In the genomic region with DNA sequence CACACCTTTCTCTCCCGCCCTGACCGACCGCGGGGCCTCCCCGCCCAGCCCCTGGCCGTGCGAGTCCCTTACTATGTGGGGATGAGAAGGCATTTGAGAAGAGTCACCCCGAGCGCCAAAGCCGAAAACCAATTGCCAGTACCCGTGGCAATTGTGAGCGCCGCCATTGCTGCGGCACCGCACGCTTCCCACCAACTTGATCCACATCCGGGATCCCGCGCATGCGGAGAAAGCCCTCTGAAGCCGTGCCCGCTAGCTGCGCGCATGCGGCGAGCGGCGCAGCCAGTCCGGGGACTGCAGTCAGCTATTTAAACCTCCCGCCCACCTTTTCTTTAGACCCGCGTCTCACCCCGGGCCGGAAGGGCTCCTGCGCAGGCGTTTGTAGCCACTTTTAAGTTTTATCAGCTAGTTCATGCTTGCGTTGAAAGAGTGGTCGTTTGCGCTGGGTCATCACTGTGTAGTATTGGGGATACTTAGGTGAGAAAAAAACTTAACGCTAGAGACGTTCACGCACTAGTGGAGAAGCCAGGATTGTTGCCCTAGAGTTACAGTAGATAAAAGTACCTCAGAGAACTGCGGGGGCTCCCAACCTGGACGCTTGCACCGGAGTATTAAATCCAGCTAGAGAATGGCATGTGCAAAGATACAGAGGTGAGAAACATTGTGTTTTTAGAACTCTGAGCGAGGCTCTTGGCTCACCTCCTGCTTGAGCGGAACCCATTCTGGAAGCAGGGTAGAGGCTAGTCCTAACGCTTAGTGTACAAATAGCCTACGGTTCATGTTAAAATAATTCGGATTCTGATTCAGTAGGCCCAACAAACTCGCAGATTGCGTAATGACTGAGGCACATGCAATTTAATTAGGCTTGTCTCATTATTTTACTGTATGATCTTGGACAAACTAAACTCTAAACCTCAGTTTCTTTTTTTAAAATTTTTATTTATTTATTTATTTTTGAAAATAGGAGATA, we compare ENCODE assay signal across 8 cellular contexts. TPM values are rescaled to one million over a fixed set of nuclear protein-coding genes. Genes with fewer than 3 reads are reported as not detected.
A peak's percentile ranks its signal among the peaks of the same experiment; 100 is the strongest.
DNase-seq lines count a peak whose midpoint lies in the region; ATAC-seq and TF ChIP-seq lines count a peak whose summit lies in the region.

Gene ALG8 (minus strand): TSS at position 205 of the 970 bp plus-strand sequence. CDS start 38 bp downstream, at position 167.

- H3K27ac ChIP-seq in coronary artery = peak within 1 kb of the TSS in 1 of 2 donors; percentile 51

- peaks cover 1% of the 10 kb centered on the region for H3K9me3 Mint-ChIP-seq in activated CD4-positive, alpha-beta T cell treated with anti-CD3 and anti-CD28 coated beads, Interleukin-2, amount 10 ng/mL, durations not matched to agents 24 days and 14 days

- TF ChIP-seq CTCF in BE2C (IDR thresholded peaks at IDR 0.05; ENCODE audit: low read depth, low read length) = no peak
- TF ChIP-seq CTCF in coronary artery (IDR thresholded peaks at IDR 0.05) = no peak

- peak within 1 kb of the TSS; percentile 95 for H3K27ac Mint-ChIP-seq in activated CD4-positive, alpha-beta T cell treated with anti-CD3 and anti-CD28 coated beads, Interleukin-2, amount 10 ng/mL, durations not matched to agents 24 days and 14 days

- intact Hi-C loops in activated CD4-positive, alpha-beta T cell treated with anti-CD3 and anti-CD28 coated beads, Interleukin-2, amount 10 ng/mL, durations not matched to agents 24 days and 14 days (cut with micrococcal nuclease) = loop anchor here (1.0 to 5.0 kb wide), 7 partner anchors 47 to 425 kb away; partner anchors contain the start of genes GAB2, KCTD21, NDUFC2 and RSF1

- DNase-seq in BE2C (peak; percentile 96), GM19240 (ENCODE audit: insufficient read length, low spot score) (peak; percentile 97), NCI-H526 (lab: John Stamatoyannopoulos, UW) (peak; percentile 92 to 98), coronary artery (ENCODE audit: low spot score) (peak; percentile 93), left kidney (ENCODE audit: low read depth, low spot score) (peak; percentile 98)
- peak; percentile 99 for DNase-seq in activated CD4-positive, alpha-beta T cell treated with anti-CD3 and anti-CD28 coated beads, Interleukin-2, amount 10 ng/mL, durations not matched to agents 24 days and 14 days
- DNase-seq in stimulated activated CD4-positive, alpha-beta T cell treated with anti-CD3 and anti-CD28 coated beads, Interleukin-2, amount 100 ng/mL, for 24 hours = peak; percentile 97 to 98

- H3K9me3 ChIP-seq in BE2C = no peaks in the 10 kb centered on the region

- peak within 1 kb of the TSS; percentile 86 for H3K4me3 Mint-ChIP-seq in activated CD4-positive, alpha-beta T cell treated with anti-CD3 and anti-CD28 coated beads, Interleukin-2, amount 10 ng/mL, durations not matched to agents 24 days and 14 days

- H3K4me1 ChIP-seq in BE2C = peaks cover 2% of the 10 kb centered on the region; the same call in 1 of the 2 replicates

- H3K36me3 ChIP-seq in BE2C = peaks cover 15% of the 10 kb centered on the region

- peak; percentile 93 for ATAC-seq in HG03460 (IDR thresholded peaks at IDR 0.05; ENCODE audit: unreplicated experiment)

- H3K4me3 ChIP-seq in BE2C (ENCODE audit: low read depth, low read length) (peak within 1 kb of the TSS; percentile 74), coronary artery (peak within 1 kb of the TSS; percentile 72)

- peaks cover 43% of the 10 kb centered on the region for H3K4me1 Mint-ChIP-seq in activated CD4-positive, alpha-beta T cell treated with anti-CD3 and anti-CD28 coated beads, Interleukin-2, amount 10 ng/mL, durations not matched to agents 24 days and 14 days

- H3K36me3 Mint-ChIP-seq in activated CD4-positive, alpha-beta T cell treated with anti-CD3 and anti-CD28 coated beads, Interleukin-2, amount 10 ng/mL, durations not matched to agents 24 days and 14 days (ENCODE audit: low read depth) = peaks cover 43% of the 10 kb centered on the region

- no peaks in the 10 kb centered on the region for H3K27me3 Mint-ChIP-seq in activated CD4-positive, alpha-beta T cell treated with anti-CD3 and anti-CD28 coated beads, Interleukin-2, amount 10 ng/mL, durations not matched to agents 24 days and 14 days

- H3K27me3 ChIP-seq in BE2C = no peaks in the 10 kb centered on the region

RNA-seq across cellular contexts. Expression of gene ALG8, which starts in this region (rescaled TPM):
- polyA plus RNA-seq in BE2C (2012; ENCODE audit: insufficient read depth, insufficient read length, low read depth) = 56.2 TPM
- 60.9 and 61.7 TPM in 2 replicates for total RNA-seq in activated CD4-positive, alpha-beta T cell treated with anti-CD3 and anti-CD28 coated beads, Interleukin-2, amount 10 ng/mL, durations not matched to agents 24 days and 14 days
